In the genomic region with DNA sequence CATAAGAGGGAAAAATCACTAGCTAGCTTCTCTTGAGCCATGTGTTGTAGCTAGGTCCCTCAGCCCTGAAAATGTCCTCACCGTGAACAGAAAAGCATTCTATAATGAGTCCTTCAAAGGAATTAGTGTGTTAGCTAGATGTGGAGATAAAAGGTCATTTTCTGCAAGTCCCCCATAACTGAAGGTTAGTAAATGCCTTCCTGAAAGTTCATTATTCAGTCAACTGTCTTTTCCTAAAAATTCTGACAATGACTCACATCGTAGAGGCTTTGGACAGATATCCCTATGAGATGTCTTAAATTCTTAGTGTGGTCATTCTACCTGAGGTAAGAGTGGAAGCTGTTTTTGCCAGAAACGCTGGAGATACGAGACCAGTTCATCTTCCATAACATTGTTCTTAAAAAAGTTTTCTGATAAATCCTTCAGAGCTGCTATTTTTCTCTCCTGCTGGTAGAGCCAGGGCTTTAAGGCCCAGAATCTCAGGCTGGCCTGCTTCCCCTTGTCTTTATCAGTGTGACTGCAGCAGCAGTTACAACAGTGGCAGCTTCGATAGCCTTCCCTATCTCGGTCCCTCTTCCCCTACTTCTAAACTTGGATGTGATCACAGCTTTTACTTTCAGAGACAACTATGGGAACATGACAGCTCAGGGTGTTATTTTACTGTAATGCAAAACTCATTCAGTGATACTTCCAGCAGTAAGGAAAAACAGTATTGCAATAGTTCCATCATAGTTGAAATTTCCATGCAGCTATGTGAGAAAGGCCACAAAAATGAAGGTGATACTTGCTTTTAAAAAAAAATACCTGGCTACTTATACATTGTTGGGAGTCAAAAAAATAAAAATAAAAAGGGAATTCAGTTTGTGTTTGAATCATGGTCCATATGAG, we compare ENCODE assay signal across 1 cellular context.
A peak's percentile ranks its signal among the peaks of the same experiment; 100 is the strongest.
TF ChIP-seq lines count a peak whose summit lies in the region.

No MANE protein-coding gene starts in this region.

TF ChIP-seq in K562, 482 proteins besides CTCF, POLR2A, EP300 and RAD21 (continued from another document and continues in another):
- peak; percentile 79 for TF ChIP-seq PKNOX1 (IDR thresholded peaks at IDR 0.05)
- TF ChIP-seq FOXA3 (CRISPR knock-in tag; conservative IDR thresholded peaks at IDR 0.05 in 1 of 2, IDR thresholded peaks at IDR 0.05 in 1 of 2): 0 out of 4 replicates have a peak, but pooled peaks of 1 of the 2 experiments have one; percentile 5
- no peak for TF ChIP-seq ESRRB (CRISPR knock-in tag; IDR thresholded peaks at IDR 0.05; ENCODE audit: borderline replicate concordance)
- TF ChIP-seq TGIF2 (CRISPR knock-in tag; IDR thresholded peaks at IDR 0.05): no peak
- peak; percentile 70 for TF ChIP-seq SUPT5H (IDR thresholded peaks at IDR 0.05)
- no peak; a peak in 1 of 4 replicates for TF ChIP-seq NONO (IDR thresholded peaks at IDR 0.05; ENCODE audit: low read depth in 2 of 2, low read length in 1 of 2)
- peak; percentile 98 for TF ChIP-seq PML (IDR thresholded peaks at IDR 0.05; ENCODE audit: low read length)
- 0 out of 2 replicates have a peak, but pooled peaks have one; percentile 31 for TF ChIP-seq ESRRA (IDR thresholded peaks at IDR 0.05; ENCODE audit: borderline replicate concordance, low read depth)
- TF ChIP-seq FOXJ3 (CRISPR knock-in tag; IDR thresholded peaks at IDR 0.05): no peak
- TF ChIP-seq ZNF224 (CRISPR knock-in tag; IDR thresholded peaks at IDR 0.05): no peak
- no peak for TF ChIP-seq ZBTB8A (IDR thresholded peaks at IDR 0.05; ENCODE audit: partially characterized antibody)
- TF ChIP-seq KDM1A (IDR thresholded peaks at IDR 0.05): peak; percentile 96 to 97
- TF ChIP-seq ZNF324 (CRISPR knock-in tag; IDR thresholded peaks at IDR 0.05): no peak
- no peak for TF ChIP-seq HSF4 (CRISPR knock-in tag; IDR thresholded peaks at IDR 0.05; ENCODE audit: borderline replicate concordance)
- TF ChIP-seq MCM5 (IDR thresholded peaks at IDR 0.05; ENCODE audit: low read depth): no peak
- no peak; a peak in 1 of 4 replicates for TF ChIP-seq SIX5 (IDR thresholded peaks at IDR 0.05; ENCODE audit: borderline replicate concordance in 1 of 2, insufficient read depth in 1 of 2, low read depth in 1 of 2, low read length in 2 of 2)
- TF ChIP-seq GATAD2B (IDR thresholded peaks at IDR 0.05; ENCODE audit: borderline replicate concordance): peak; percentile 57
- no peak for TF ChIP-seq RBM17 (IDR thresholded peaks at IDR 0.05; ENCODE audit: borderline replicate concordance, low read depth, low read length)
- no peak for TF ChIP-seq PBX2 (CRISPR knock-in tag; IDR thresholded peaks at IDR 0.05; ENCODE audit: low read depth)
- TF ChIP-seq PBX2 (tag; conservative IDR thresholded peaks at IDR 0.05; ENCODE audit: low read depth): peak; percentile 61; the same call in 1 of the 2 replicates
- TF ChIP-seq THRAP3 (IDR thresholded peaks at IDR 0.05; ENCODE audit: borderline replicate concordance): peak; percentile 68; the same call in 1 of the 2 replicates
- peak; percentile 83; the same call in 1 of the 2 replicates for TF ChIP-seq MTA1 (IDR thresholded peaks at IDR 0.05; ENCODE audit: borderline replicate concordance)
- no peak for TF ChIP-seq MCM3 (IDR thresholded peaks at IDR 0.05)
- TF ChIP-seq, protein P1, sequence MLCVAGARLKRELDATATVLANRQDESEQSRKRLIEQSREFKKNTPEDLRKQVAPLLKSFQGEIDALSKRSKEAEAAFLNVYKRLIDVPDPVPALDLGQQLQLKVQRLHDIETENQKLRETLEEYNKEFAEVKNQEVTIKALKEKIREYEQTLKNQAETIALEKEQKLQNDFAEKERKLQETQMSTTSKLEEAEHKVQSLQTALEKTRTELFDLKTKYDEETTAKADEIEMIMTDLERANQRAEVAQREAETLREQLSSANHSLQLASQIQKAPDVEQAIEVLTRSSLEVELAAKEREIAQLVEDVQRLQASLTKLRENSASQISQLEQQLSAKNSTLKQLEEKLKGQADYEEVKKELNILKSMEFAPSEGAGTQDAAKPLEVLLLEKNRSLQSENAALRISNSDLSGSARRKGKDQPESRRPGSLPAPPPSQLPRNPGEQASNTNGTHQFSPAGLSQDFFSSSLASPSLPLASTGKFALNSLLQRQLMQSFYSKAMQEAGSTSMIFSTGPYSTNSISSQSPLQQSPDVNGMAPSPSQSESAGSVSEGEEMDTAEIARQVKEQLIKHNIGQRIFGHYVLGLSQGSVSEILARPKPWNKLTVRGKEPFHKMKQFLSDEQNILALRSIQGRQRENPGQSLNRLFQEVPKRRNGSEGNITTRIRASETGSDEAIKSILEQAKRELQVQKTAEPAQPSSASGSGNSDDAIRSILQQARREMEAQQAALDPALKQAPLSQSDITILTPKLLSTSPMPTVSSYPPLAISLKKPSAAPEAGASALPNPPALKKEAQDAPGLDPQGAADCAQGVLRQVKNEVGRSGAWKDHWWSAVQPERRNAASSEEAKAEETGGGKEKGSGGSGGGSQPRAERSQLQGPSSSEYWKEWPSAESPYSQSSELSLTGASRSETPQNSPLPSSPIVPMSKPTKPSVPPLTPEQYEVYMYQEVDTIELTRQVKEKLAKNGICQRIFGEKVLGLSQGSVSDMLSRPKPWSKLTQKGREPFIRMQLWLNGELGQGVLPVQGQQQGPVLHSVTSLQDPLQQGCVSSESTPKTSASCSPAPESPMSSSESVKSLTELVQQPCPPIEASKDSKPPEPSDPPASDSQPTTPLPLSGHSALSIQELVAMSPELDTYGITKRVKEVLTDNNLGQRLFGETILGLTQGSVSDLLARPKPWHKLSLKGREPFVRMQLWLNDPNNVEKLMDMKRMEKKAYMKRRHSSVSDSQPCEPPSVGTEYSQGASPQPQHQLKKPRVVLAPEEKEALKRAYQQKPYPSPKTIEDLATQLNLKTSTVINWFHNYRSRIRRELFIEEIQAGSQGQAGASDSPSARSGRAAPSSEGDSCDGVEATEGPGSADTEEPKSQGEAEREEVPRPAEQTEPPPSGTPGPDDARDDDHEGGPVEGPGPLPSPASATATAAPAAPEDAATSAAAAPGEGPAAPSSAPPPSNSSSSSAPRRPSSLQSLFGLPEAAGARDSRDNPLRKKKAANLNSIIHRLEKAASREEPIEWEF (CRISPR knock-in tag; IDR thresholded peaks at IDR 0.05): no peak
- no peak for TF ChIP-seq PPARD (CRISPR knock-in tag; IDR thresholded peaks at IDR 0.05)
- peak; percentile 57 to 82 for TF ChIP-seq MNT (conservative IDR thresholded peaks at IDR 0.05)
- TF ChIP-seq, protein P2, sequence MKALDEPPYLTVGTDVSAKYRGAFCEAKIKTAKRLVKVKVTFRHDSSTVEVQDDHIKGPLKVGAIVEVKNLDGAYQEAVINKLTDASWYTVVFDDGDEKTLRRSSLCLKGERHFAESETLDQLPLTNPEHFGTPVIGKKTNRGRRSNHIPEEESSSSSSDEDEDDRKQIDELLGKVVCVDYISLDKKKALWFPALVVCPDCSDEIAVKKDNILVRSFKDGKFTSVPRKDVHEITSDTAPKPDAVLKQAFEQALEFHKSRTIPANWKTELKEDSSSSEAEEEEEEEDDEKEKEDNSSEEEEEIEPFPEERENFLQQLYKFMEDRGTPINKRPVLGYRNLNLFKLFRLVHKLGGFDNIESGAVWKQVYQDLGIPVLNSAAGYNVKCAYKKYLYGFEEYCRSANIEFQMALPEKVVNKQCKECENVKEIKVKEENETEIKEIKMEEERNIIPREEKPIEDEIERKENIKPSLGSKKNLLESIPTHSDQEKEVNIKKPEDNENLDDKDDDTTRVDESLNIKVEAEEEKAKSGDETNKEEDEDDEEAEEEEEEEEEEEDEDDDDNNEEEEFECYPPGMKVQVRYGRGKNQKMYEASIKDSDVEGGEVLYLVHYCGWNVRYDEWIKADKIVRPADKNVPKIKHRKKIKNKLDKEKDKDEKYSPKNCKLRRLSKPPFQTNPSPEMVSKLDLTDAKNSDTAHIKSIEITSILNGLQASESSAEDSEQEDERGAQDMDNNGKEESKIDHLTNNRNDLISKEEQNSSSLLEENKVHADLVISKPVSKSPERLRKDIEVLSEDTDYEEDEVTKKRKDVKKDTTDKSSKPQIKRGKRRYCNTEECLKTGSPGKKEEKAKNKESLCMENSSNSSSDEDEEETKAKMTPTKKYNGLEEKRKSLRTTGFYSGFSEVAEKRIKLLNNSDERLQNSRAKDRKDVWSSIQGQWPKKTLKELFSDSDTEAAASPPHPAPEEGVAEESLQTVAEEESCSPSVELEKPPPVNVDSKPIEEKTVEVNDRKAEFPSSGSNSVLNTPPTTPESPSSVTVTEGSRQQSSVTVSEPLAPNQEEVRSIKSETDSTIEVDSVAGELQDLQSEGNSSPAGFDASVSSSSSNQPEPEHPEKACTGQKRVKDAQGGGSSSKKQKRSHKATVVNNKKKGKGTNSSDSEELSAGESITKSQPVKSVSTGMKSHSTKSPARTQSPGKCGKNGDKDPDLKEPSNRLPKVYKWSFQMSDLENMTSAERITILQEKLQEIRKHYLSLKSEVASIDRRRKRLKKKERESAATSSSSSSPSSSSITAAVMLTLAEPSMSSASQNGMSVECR (CRISPR knock-in tag; IDR thresholded peaks at IDR 0.05): no peak
